9 cellular contexts compared by ENCODE assay signal in the genomic region with DNA sequence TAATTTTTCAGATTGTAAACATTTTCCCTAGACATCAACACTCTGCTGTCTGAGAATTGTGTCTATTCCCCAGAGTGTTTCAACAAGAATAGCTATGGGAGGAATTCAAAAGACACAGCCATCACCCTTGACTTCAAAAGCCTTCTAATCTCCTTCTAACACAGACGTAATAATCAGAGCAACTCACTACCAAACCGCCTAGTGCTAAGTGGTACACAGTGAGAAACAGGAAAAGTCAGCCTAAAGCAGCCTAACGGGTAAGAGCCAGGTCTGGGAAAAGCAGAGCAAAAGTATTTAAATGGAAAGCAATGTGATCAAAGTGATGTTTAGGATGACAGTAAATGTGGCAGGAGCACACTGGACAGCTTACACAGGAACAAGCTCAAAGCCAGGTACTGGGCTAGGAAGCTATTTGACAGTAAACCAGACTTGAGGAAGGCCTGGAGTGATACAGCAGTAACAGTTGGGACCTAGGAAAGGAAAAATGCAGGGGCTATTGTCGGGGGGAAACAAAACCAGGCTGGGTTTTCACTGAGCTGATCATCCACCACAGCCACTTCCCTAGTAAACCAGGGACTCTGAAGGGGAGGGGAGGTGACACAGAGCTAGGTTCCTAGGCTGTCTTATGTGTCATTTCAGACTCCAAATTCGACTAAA. TPM values are rescaled to one million over a fixed set of nuclear protein-coding genes. Genes with fewer than 3 reads are reported as not detected.
DNase-seq lines count a peak whose midpoint lies in the region; ATAC-seq and TF ChIP-seq lines count a peak whose summit lies in the region.
"Had no signal": no experiment of that assay in that cellular context is flagged by ENCODE, and none has a peak within 500 bp of the region (broad histone marks: within the 10 kb centered on the region; RNA-seq: fewer than 3 reads in every experiment).

No MANE protein-coding gene starts in this region.

- in situ Hi-C loops in GM13976 (cut with MboI; ENCODE audit: low sequenced_read_pairs, unreplicated experiment) = no loop called here

- H3K4me3 ChIP-seq in HEK293 (ENCODE audit: low read depth, low read length) = no peak overlapping the region
- H3K4me3 ChIP-seq in heart right ventricle = peak overlapping the region in 1 of 10 donors; percentile 23
- no peak overlapping the region for H3K4me3 ChIP-seq in spleen

- no peaks in the 10 kb centered on the region for H3K27me3 Mint-ChIP-seq in activated CD8-positive, alpha-beta T cell treated with anti-CD3 and anti-CD28 coated beads, Interleukin-2, amount 10 ng/mL, durations not matched to agents 7 days and 5 days (ENCODE audit: low read depth)

- no peak overlapping the region for H3K27ac Mint-ChIP-seq in activated CD8-positive, alpha-beta T cell treated with anti-CD3 and anti-CD28 coated beads, Interleukin-2, amount 10 ng/mL, durations not matched to agents 7 days and 5 days

- H3K9me3 ChIP-seq in HEK293 (ENCODE audit: control insufficient read depth, insufficient read depth, low read depth, low read length) (no peaks in the 10 kb centered on the region), heart right ventricle (no peaks in the 10 kb centered on the region), spleen (no peaks in the 10 kb centered on the region)

- CTCF ChIA-PET in HEK293 (lab: Yijun Ruan, JAX) = interaction anchor here (0.6 to 2.0 kb wide), 2 partner anchors 37 to 1766 kb away, joined by 4 to 13 read pairs; no protein-coding TSS in a partner anchor
- CTCF ChIA-PET in activated CD8-positive, alpha-beta T cell treated with anti-CD3 and anti-CD28 coated beads, Interleukin-2, amount 10 ng/mL, durations not matched to agents 7 days and 5 days (lab: Charles Lee) = interaction anchor here (0.8 to 2.5 kb wide), 7 partner anchors 11 to 84 kb away, joined by 3 to 16 read pairs (median 4); no protein-coding TSS in a partner anchor

- H3K4me1 ChIP-seq in HEK293 (ENCODE audit: control insufficient read depth, insufficient read depth, low read length) = peaks cover 14% of the 10 kb centered on the region
- H3K4me1 ChIP-seq in heart right ventricle = peaks cover 31 to 96% (median 71%) of the 10 kb centered on the region in 9 donors
- H3K4me1 ChIP-seq in spleen = peaks cover 0 to 63% (median 17%) of the 10 kb centered on the region in 6 donors

- peaks cover 0 to 28% of the 10 kb centered on the region in 2 experiments; a peak in 1 of 3 replicates for H3K36me3 ChIP-seq in HEK293 (ENCODE audit: control insufficient read depth in 2 of 2, insufficient read depth in 1 of 2, low read length in 2 of 2)
- H3K36me3 ChIP-seq in heart right ventricle = peaks cover 0 to 42% (median 0%) of the 10 kb centered on the region in 9 donors
- peaks cover 0 to 40% (median 21%) of the 10 kb centered on the region in 6 donors for H3K36me3 ChIP-seq in spleen

- ATAC-seq in activated CD8-positive, alpha-beta T cell treated with anti-CD3 and anti-CD28 coated beads, Interleukin-2, amount 10 ng/mL, durations not matched to agents 7 days and 5 days = peak; percentile 79
- peak; percentile 40 to 75 (median 69) for ATAC-seq in heart right ventricle

- no peaks in the 10 kb centered on the region for H3K9me3 Mint-ChIP-seq in activated CD8-positive, alpha-beta T cell treated with anti-CD3 and anti-CD28 coated beads, Interleukin-2, amount 10 ng/mL, durations not matched to agents 7 days and 5 days (ENCODE audit: insufficient read depth)

- peaks cover 30% of the 10 kb centered on the region for H3K36me3 Mint-ChIP-seq in activated CD8-positive, alpha-beta T cell treated with anti-CD3 and anti-CD28 coated beads, Interleukin-2, amount 10 ng/mL, durations not matched to agents 7 days and 5 days (ENCODE audit: low read depth)

- peak overlapping the region; percentile 29; the same call in 1 of the 2 replicates for H3K27ac ChIP-seq in HEK293 (ENCODE audit: extremely low read depth, low read depth, low read length)
- H3K27ac ChIP-seq in heart right ventricle = peak overlapping the region; percentile 47 to 86 (median 65)
- peak overlapping the region in 6 of 8 donors; percentile 11 to 57 (median 35) for H3K27ac ChIP-seq in spleen

- POLR2A ChIA-PET in HEK293 (lab: Yijun Ruan, JAX) = interaction anchor here (0.5 to 1.8 kb wide), 3 partner anchors 16 to 43 kb away, joined by 4 to 17 read pairs (median 7); no protein-coding TSS in a partner anchor
- POLR2A ChIA-PET in activated CD8-positive, alpha-beta T cell treated with anti-CD3 and anti-CD28 coated beads, Interleukin-2, amount 10 ng/mL, durations not matched to agents 7 days and 5 days (lab: Charles Lee) = interaction anchor here (1.3 kb wide), 1 partner anchor 66 kb away, joined by 3 read pairs; no protein-coding TSS in a partner anchor

- H3K27me3 ChIP-seq in heart right ventricle (no peaks in the 10 kb centered on the region), spleen (replicated peaks in 1 of 7) (no peaks in the 10 kb centered on the region)

- no peak for TF ChIP-seq CTCF in HEK293 (tag by site-specific recombination; IDR thresholded peaks at IDR 0.05)
- no peak for TF ChIP-seq CTCF in heart right ventricle (IDR thresholded peaks at IDR 0.05)
- no peak for TF ChIP-seq CTCF in spleen (IDR thresholded peaks at IDR 0.05 in 8 of 11, conservative IDR thresholded peaks at IDR 0.05 in 3 of 11)
- no peak for TF ChIP-seq CTCF in GM13976 (IDR thresholded peaks at IDR 0.05; ENCODE audit: borderline replicate concordance, control extremely low read depth, extremely low read depth, insufficient read depth, missing control alignments)

- no peak overlapping the region for H3K4me3 Mint-ChIP-seq in activated CD8-positive, alpha-beta T cell treated with anti-CD3 and anti-CD28 coated beads, Interleukin-2, amount 10 ng/mL, durations not matched to agents 7 days and 5 days

- WGBS in heart right ventricle, 2 donors = 7 to 11% methylated on average over 5 of the region's 5 CpGs
- WGBS in spleen, 5 donors = 36 to 48% (median 41%) methylated on average over 5 of the region's 5 CpGs

- peak; percentile 37 for DNase-seq in activated CD8-positive, alpha-beta T cell treated with anti-CD3 and anti-CD28 coated beads, Interleukin-2, amount 10 ng/mL, durations not matched to agents 7 days and 5 days
- DNase-seq in heart right ventricle (no peak), spleen (no peak), RPMI8226 (no peak), GM13976 (ENCODE audit: low spot score) (no peak), NCI-H187 treated with DMSO at 0.1 percent for 48 hours (lab: John Stamatoyannopoulos, UW) (no peak), NCI-H510A (lab: John Stamatoyannopoulos, UW) (no peak)
- DNase-seq: NCI-H1092 had no signal

- H3K4me1 Mint-ChIP-seq in activated CD8-positive, alpha-beta T cell treated with anti-CD3 and anti-CD28 coated beads, Interleukin-2, amount 10 ng/mL, durations not matched to agents 7 days and 5 days (ENCODE audit: low read depth) = peaks cover 22% of the 10 kb centered on the region

- intact Hi-C loops in heart right ventricle (cut with DNase I) (no loop called here), spleen (cut with DNase I; ENCODE audit: low total_unique reads) (no loop called here)

- TF ChIP-seq POLR2A in spleen (IDR thresholded peaks at IDR 0.05) = no peak

TF ChIP-seq in HEK293, 187 proteins besides CTCF, POLR2A, EP300 and RAD21 (continues in another document):
- no peak for TF ChIP-seq ZNF76 (tag by site-specific recombination; IDR thresholded peaks at IDR 0.05; ENCODE audit: borderline replicate concordance, low read depth)
- peak; percentile 77 for TF ChIP-seq FEZF1 (tag by site-specific recombination; IDR thresholded peaks at IDR 0.05)
- TF ChIP-seq, protein P1, sequence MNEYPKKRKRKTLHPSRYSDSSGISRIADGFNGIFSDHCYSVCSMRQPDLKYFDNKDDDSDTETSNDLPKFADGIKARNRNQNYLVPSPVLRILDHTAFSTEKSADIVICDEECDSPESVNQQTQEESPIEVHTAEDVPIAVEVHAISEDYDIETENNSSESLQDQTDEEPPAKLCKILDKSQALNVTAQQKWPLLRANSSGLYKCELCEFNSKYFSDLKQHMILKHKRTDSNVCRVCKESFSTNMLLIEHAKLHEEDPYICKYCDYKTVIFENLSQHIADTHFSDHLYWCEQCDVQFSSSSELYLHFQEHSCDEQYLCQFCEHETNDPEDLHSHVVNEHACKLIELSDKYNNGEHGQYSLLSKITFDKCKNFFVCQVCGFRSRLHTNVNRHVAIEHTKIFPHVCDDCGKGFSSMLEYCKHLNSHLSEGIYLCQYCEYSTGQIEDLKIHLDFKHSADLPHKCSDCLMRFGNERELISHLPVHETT (tag by site-specific recombination; IDR thresholded peaks at IDR 0.05) = 0 out of 2 replicates have a peak, but pooled peaks have one; percentile 14
- no peak for TF ChIP-seq ZNF391 (tag by site-specific recombination; IDR thresholded peaks at IDR 0.05; ENCODE audit: borderline replicate concordance, low read depth)
- TF ChIP-seq, protein P2, sequence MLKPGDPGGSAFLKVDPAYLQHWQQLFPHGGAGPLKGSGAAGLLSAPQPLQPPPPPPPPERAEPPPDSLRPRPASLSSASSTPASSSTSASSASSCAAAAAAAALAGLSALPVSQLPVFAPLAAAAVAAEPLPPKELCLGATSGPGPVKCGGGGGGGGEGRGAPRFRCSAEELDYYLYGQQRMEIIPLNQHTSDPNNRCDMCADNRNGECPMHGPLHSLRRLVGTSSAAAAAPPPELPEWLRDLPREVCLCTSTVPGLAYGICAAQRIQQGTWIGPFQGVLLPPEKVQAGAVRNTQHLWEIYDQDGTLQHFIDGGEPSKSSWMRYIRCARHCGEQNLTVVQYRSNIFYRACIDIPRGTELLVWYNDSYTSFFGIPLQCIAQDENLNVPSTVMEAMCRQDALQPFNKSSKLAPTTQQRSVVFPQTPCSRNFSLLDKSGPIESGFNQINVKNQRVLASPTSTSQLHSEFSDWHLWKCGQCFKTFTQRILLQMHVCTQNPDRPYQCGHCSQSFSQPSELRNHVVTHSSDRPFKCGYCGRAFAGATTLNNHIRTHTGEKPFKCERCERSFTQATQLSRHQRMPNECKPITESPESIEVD (tag by site-specific recombination; IDR thresholded peaks at IDR 0.05) = peak; percentile 66
- no peak for TF ChIP-seq SCRT1 (tag by site-specific recombination; IDR thresholded peaks at IDR 0.05; ENCODE audit: borderline replicate concordance)
- TF ChIP-seq ZNF10 (tag by site-specific recombination; IDR thresholded peaks at IDR 0.05) = no peak
- no peak for TF ChIP-seq ZNF24 (tag by site-specific recombination; IDR thresholded peaks at IDR 0.05)
- peak; percentile 63; the same call in 1 of the 2 replicates for TF ChIP-seq PRDM1 (tag by site-specific recombination; IDR thresholded peaks at IDR 0.05)
- no peak for TF ChIP-seq GFI1B (tag by site-specific recombination; IDR thresholded peaks at IDR 0.05)

RNA-seq across cellular contexts. Expression of gene CORO1C, which starts 29.4 kb away (rescaled TPM):
- total RNA-seq in activated CD8-positive, alpha-beta T cell treated with anti-CD3 and anti-CD28 coated beads, Interleukin-2, amount 10 ng/mL, durations not matched to agents 7 days and 5 days = 10 to 100 TPM; 66.3 to 69.2 TPM
- total RNA-seq in heart right ventricle = 10 to 100 TPM; 50.2 to 88.6 (median 59.1) TPM
- 10 to 100 TPM; 25.5 to 34.5 TPM for polyA plus RNA-seq in heart right ventricle
- total RNA-seq in spleen = 100 to 1,000 TPM in 2 of 7 donors, 10 to 100 TPM in 5; 71.2 to 119 (median 79.1) TPM
- polyA plus RNA-seq in spleen = 10 to 100 TPM; 12.0 to 26.1 (median 17.1) TPM
